ENCODE assay signal across 16 cellular contexts in genomic region chr11:76786053-76787014, GRCh38. TPM values are rescaled to one million over a fixed set of nuclear protein-coding genes. Genes with fewer than 3 reads are reported as not detected.
A peak's percentile ranks its signal among the peaks of the same experiment; 100 is the strongest.
DNase-seq lines count a peak whose midpoint lies in the region; ATAC-seq and TF ChIP-seq lines count a peak whose summit lies in the region.
"Had no signal": no experiment of that assay in that cellular context is flagged by ENCODE, and none has a peak within 500 bp of the region (broad histone marks: within the 10 kb centered on the region; RNA-seq: fewer than 3 reads in every experiment).

No MANE protein-coding gene starts in this region.

- 86% methylated on average over 10 of the region's 10 CpGs for WGBS in hepatocyte (ENCODE audit: low lambda C conversion rate, missing lambda C conversion rate)

- no peak for ATAC-seq in gastrocnemius medialis
- ATAC-seq: naive thymus-derived CD8-positive, alpha-beta T cell; stimulated activated effector memory CD8-positive, alpha-beta T cell treated with anti-CD3 and anti-CD28 coated beads, Interleukin-12 subunit alpha, Interleukin-12 subunit beta, amount 100 ng/mL, for 72 hours had no signal

- H3K4me1 ChIP-seq in hepatocyte (ENCODE audit: insufficient read depth) (peaks cover 60% of the 10 kb centered on the region), gastrocnemius medialis (peaks cover 2 to 8% of the 10 kb centered on the region in 2 donors)

- no peak for TF ChIP-seq POLR2A in gastrocnemius medialis (IDR thresholded peaks at IDR 0.05)

- DNase-seq in hepatocyte (ENCODE audit: low spot score), result no peak
- peak; percentile 63 for DNase-seq in posterior vena cava (ENCODE audit: low spot score)
- no peak for DNase-seq in T-helper 9 cell
- DNase-seq in cortex of kidney (lab: John Stamatoyannopoulos, UW), result no peak
- no peak for DNase-seq in gastrocnemius medialis
- no peak for DNase-seq in head of caudate nucleus
- DNase-seq: activated naive CD4-positive, alpha-beta T cell treated with anti-CD3 and anti-CD28 coated beads, Interleukin-2, amount 10 ng/mL, durations not matched to agents 7 days and 5 days; DMS 273 treated with DMSO at 0.1 percent for 48 hours; KBM-7; NCI-H1417; NCI-H446 had no signal

- H2AFZ ChIP-seq in hepatocyte, result no peak overlapping the region

- peaks cover 86% of the 10 kb centered on the region for H3K79me2 ChIP-seq in hepatocyte

- peak overlapping the region; percentile 91 for H3K4me2 ChIP-seq in hepatocyte

- intact Hi-C loops in posterior vena cava (cut with DNase I), result loop anchor here in 1 of 2 donors (1.0 to 5.0 kb wide), 2 partner anchors 24 to 54 kb away; no protein-coding TSS in a partner anchor
- intact Hi-C loops in gastrocnemius medialis (cut with DNase I; ENCODE audit: low total_unique reads), result no loop called here
- intact Hi-C loops in head of caudate nucleus (cut with DNase I), result no loop called here

- H4K20me1 ChIP-seq in hepatocyte (ENCODE audit: insufficient read depth, poor library complexity, severe bottlenecking), result peaks cover 41% of the 10 kb centered on the region

- peak overlapping the region; percentile 82 for H3K27ac ChIP-seq in C4-2B
- H3K27ac ChIP-seq in VCaP, result peak overlapping the region; percentile 95
- H3K27ac ChIP-seq in hepatocyte, result peak overlapping the region; percentile 87
- peak overlapping the region in 1 of 4 donors; percentile 39 for H3K27ac ChIP-seq in gastrocnemius medialis

- H3K36me3 ChIP-seq in hepatocyte (replicated peaks; ENCODE audit: insufficient read depth, low read depth) (no peaks in the 10 kb centered on the region), gastrocnemius medialis (no peaks in the 10 kb centered on the region)
- H3K36me3 ChIP-seq: sigmoid colon had no signal

- no peaks in the 10 kb centered on the region for H3K9me3 ChIP-seq in hepatocyte (ENCODE audit: low read depth)
- H3K9me3 ChIP-seq in gastrocnemius medialis, result no peaks in the 10 kb centered on the region
- H3K9me3 ChIP-seq: sigmoid colon had no signal

- in situ Hi-C loops in gastrocnemius medialis (cut with MboI; ENCODE audit: low sequenced_read_pairs in 4 of 4), result loop anchor here in 1 of 4 donors (5.0 kb wide), 1 partner anchor 44 kb away; no protein-coding TSS in a partner anchor

- no peak overlapping the region for H3K4me3 ChIP-seq in hepatocyte
- no peak overlapping the region for H3K4me3 ChIP-seq in gastrocnemius medialis
- H3K4me3 ChIP-seq: sigmoid colon had no signal

- TF ChIP-seq CTCF in C4-2B (conservative IDR thresholded peaks at IDR 0.05) (no peak), VCaP (conservative IDR thresholded peaks at IDR 0.05) (no peak), hepatocyte (IDR thresholded peaks at IDR 0.05; ENCODE audit: poor library complexity) (no peak), gastrocnemius medialis (IDR thresholded peaks at IDR 0.05 in 4 of 5, conservative IDR thresholded peaks at IDR 0.05 in 1 of 5) (no peak)

- H3K9me2 ChIP-seq in hepatocyte (replicated peaks; ENCODE audit: insufficient read depth), result no peaks in the 10 kb centered on the region

- no peaks in the 10 kb centered on the region for H3K27me3 ChIP-seq in hepatocyte
- peaks cover 0 to 8% (median 0%) of the 10 kb centered on the region in 3 donors for H3K27me3 ChIP-seq in gastrocnemius medialis
- H3K27me3 ChIP-seq: sigmoid colon had no signal

RNA-seq across cellular contexts. Expression of gene TSKU, which starts 3.2 kb away (rescaled TPM):
- 61.9 and 62.9 TPM in 2 replicates for total RNA-seq in hepatocyte
- 73.7 and 81.9 TPM in 2 replicates for polyA plus RNA-seq in hepatocyte
- total RNA-seq in posterior vena cava, result 10 to 100 TPM; 64.0 to 77.6 TPM
- total RNA-seq in gastrocnemius medialis, result 10 to 100 TPM; 10.2 to 23.9 (median 15.8) TPM
- total RNA-seq: naive thymus-derived CD8-positive, alpha-beta T cell had no signal
- polyA plus RNA-seq: naive thymus-derived CD8-positive, alpha-beta T cell had no signal
